Comparison of ENCODE assay signal across 23 cellular contexts in genomic region chr13:92802776-92803175, GRCh38.
DNase-seq lines count a peak whose midpoint lies in the region; ATAC-seq and TF ChIP-seq lines count a peak whose summit lies in the region.
"Had no signal": no experiment of that assay in that cellular context is flagged by ENCODE, and none has a peak within 500 bp of the region (broad histone marks: within the 10 kb centered on the region; RNA-seq: fewer than 3 reads in every experiment).

No MANE protein-coding gene starts in this region.

- H3K4me3 Mint-ChIP-seq in endothelial cell (ENCODE audit: unreplicated experiment) = no peak overlapping the region
- H3K4me3 Mint-ChIP-seq: CD4-positive, alpha-beta T cell; H9; HFFc6; T-cell had no signal

- no peaks in the 10 kb centered on the region for H3K9me3 Mint-ChIP-seq in endothelial cell (ENCODE audit: unreplicated experiment)
- H3K9me3 Mint-ChIP-seq: H9 had no signal

- DNase-seq in AG20443 (ENCODE audit: low spot score) = peak; percentile 14
- peak; percentile 55 for DNase-seq in astrocyte of the hippocampus (ENCODE audit: low read depth, low spot score)
- DNase-seq in left kidney (ENCODE audit: low read depth, low spot score) = peak; percentile 5
- DNase-seq in GOT3 (lab: John Stamatoyannopoulos, UW) = no peak
- DNase-seq in RPMI8226 = no peak
- no peak for DNase-seq in endothelial cell (ENCODE audit: low spot score)
- DNase-seq: Caco-2; CD4-positive, alpha-beta T cell; DMS 273 treated with DMSO at 0.1 percent for 48 hours; DMS79 treated with DMSO at 0.1 percent for 48 hours; H9; HFFc6; IMR-90; Karpas-422; NCI-H1417; NCI-H187; NCI-H526; OCI-M1; SIG-M5; T-cell had no signal

- peaks cover 3% of the 10 kb centered on the region for H3K27me3 Mint-ChIP-seq in endothelial cell (ENCODE audit: unreplicated experiment)
- H3K27me3 Mint-ChIP-seq: CD4-positive, alpha-beta T cell; T-cell had no signal

- no peak overlapping the region for H3K27ac Mint-ChIP-seq in endothelial cell (ENCODE audit: unreplicated experiment)
- H3K27ac Mint-ChIP-seq: CD4-positive, alpha-beta T cell; H9; HFFc6; T-cell had no signal

- TF ChIP-seq CTCF in endothelial cell (IDR thresholded peaks at IDR 0.05; ENCODE audit: unreplicated experiment) = no peak

- no peak for TF ChIP-seq EP300 in Ishikawa (IDR thresholded peaks at IDR 0.05; ENCODE audit: borderline replicate concordance)

- H3K4me1 Mint-ChIP-seq in endothelial cell (ENCODE audit: unreplicated experiment) = no peaks in the 10 kb centered on the region
- H3K4me1 Mint-ChIP-seq: H9 had no signal

- TF ChIP-seq RAD21 in Ishikawa (IDR thresholded peaks at IDR 0.05; ENCODE audit: low read depth) = no peak

- H3K36me3 Mint-ChIP-seq in endothelial cell (ENCODE audit: low read depth, unreplicated experiment) = no peaks in the 10 kb centered on the region
- H3K36me3 Mint-ChIP-seq: T-cell had no signal

- no peak for ATAC-seq in GM21576 (IDR thresholded peaks at IDR 0.05; ENCODE audit: unreplicated experiment)
- ATAC-seq: A549, T-cell had no signal

TF ChIP-seq in Ishikawa, 13 proteins besides CTCF, POLR2A, EP300 and RAD21:
- TF ChIP-seq USF1 (IDR thresholded peaks at IDR 0.05) (0 out of 2 replicates have a peak, but pooled peaks have one; percentile 6), TEAD4 (IDR thresholded peaks at IDR 0.05) (0 out of 2 replicates have a peak, but pooled peaks have one; percentile 15), FOXM1 (IDR thresholded peaks at IDR 0.05; ENCODE audit: borderline replicate concordance, low read depth) (no peak)

Comparison
In these comparisons a context has a peak if more than half of its experiments do, and no peak if none do; other contexts are left out.
1. DNase-seq: peak in AG20443 (single experiment), astrocyte of the hippocampus (single experiment) and left kidney (single experiment); none in GOT3 (single experiment), RPMI8226 (single experiment) and endothelial cell (single experiment).